8 cellular contexts compared by ENCODE assay signal in the genomic region with DNA sequence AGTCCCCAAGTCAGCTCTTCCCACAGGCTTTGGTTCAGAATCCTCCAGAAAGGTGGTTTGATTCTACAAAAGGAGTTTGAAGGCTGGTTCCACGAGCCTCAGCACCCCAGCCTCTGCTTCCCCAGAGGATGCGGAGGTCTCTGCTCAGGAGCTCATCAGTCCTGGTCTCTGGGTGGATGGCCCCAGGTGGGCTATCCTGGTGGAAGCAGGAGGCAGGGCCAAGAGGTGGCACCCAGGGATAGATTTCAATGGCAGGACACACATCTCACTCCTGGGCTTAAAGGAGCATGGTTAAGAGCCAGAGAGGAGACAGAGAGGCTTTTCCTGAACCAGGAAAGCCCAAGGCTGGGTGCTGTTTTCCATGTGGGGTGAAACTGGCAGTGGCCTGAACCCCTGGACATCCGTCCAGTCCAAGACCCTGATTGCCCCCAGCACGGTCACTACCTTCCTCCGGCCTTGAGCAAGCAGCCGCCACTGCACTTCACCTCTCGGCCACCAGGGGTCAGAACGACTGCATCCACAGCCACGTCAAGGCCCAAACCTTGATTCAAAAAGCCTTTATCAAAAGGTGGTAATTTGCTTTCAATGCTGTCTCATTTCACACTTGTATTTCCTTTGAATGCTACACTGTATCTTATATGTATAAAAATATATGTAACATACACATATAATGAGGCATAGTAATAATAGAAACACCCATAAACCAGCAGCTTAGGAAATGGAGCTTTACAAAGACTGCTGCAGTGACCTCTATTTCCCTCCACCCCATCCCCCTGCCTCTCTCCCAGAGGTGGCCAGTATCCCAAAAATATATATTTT. TPM values are rescaled to one million over a fixed set of nuclear protein-coding genes. Genes with fewer than 3 reads are reported as not detected.
DNase-seq lines count a peak whose midpoint lies in the region; ATAC-seq and TF ChIP-seq lines count a peak whose summit lies in the region.

No MANE protein-coding gene starts in this region.

- no peaks in the 10 kb centered on the region for H3K9me3 Mint-ChIP-seq in CD4-positive, CD25-positive, alpha-beta regulatory T cell
- H3K9me3 Mint-ChIP-seq in activated T-cell treated with anti-CD3 and anti-CD28 coated beads, Interleukin-2, amount 50 U/mL, for 4 hours, result no peaks in the 10 kb centered on the region
- no peaks in the 10 kb centered on the region for H3K9me3 Mint-ChIP-seq in natural killer cell treated with Interleukin-12 subunit alpha and Interleukin-12 subunit beta and Interleukin-15 and Interleukin-18, amount 100 ng/mL, for 72 hours

- H3K4me2 ChIP-seq in OCI-LY7 (ENCODE audit: low read length), result no peak overlapping the region

- 1 to 4% methylated on average over 7 of the region's 9 CpGs for WGBS in esophagus squamous epithelium, 2 donors

- H3K27me3 ChIP-seq in CD4-positive, CD25-positive, alpha-beta regulatory T cell (ENCODE audit: control insufficient read depth, insufficient read depth, low read length), result no peaks in the 10 kb centered on the region
- peaks cover 0 to 14% (median 0%) of the 10 kb centered on the region in 4 donors for H3K27me3 ChIP-seq in esophagus squamous epithelium

- no peak overlapping the region for H3K4me3 ChIP-seq in CD4-positive, CD25-positive, alpha-beta regulatory T cell (ENCODE audit: low read depth, low read length)
- H3K4me3 ChIP-seq in HFF-Myc (replicated peaks; ENCODE audit: low read depth, low read length) (no peak overlapping the region), OCI-LY7 (ENCODE audit: low read depth, low read length, poor library complexity, severe bottlenecking) (no peak overlapping the region), esophagus squamous epithelium (no peak overlapping the region)

- H3K36me3 Mint-ChIP-seq in CD4-positive, CD25-positive, alpha-beta regulatory T cell, result no peaks in the 10 kb centered on the region
- no peaks in the 10 kb centered on the region for H3K36me3 Mint-ChIP-seq in activated T-cell treated with anti-CD3 and anti-CD28 coated beads, Interleukin-2, amount 50 U/mL, for 4 hours (ENCODE audit: insufficient read depth)
- H3K36me3 Mint-ChIP-seq in natural killer cell treated with Interleukin-12 subunit alpha and Interleukin-12 subunit beta and Interleukin-15 and Interleukin-18, amount 100 ng/mL, for 72 hours, result no peaks in the 10 kb centered on the region

- no peak overlapping the region for H3K27ac Mint-ChIP-seq in CD4-positive, CD25-positive, alpha-beta regulatory T cell
- H3K27ac Mint-ChIP-seq in natural killer cell treated with Interleukin-12 subunit alpha and Interleukin-12 subunit beta and Interleukin-15 and Interleukin-18, amount 100 ng/mL, for 72 hours, result no peak overlapping the region

- H3K4me1 Mint-ChIP-seq in CD4-positive, CD25-positive, alpha-beta regulatory T cell, result peaks cover 0 to 12% (median 3%) of the 10 kb centered on the region in 4 donors
- H3K4me1 Mint-ChIP-seq in activated T-cell treated with anti-CD3 and anti-CD28 coated beads, Interleukin-2, amount 50 U/mL, for 4 hours (ENCODE audit: low read depth), result peaks cover 1% of the 10 kb centered on the region
- H3K4me1 Mint-ChIP-seq in natural killer cell treated with Interleukin-12 subunit alpha and Interleukin-12 subunit beta and Interleukin-15 and Interleukin-18, amount 100 ng/mL, for 72 hours (ENCODE audit: low read depth in 2 of 2), result no peaks in the 10 kb centered on the region

- BruUV-seq in OCI-LY7 (replicated peaks; lab: Mats Ljungman, UMichigan), result no TSS peak

- no peak overlapping the region for H2AFZ ChIP-seq in OCI-LY7 (ENCODE audit: low read length)

- POLR2A ChIA-PET in OCI-LY7 (lab: Charles Lee), result interaction anchor here (0.6 to 1.5 kb wide), 2 partner anchors 10 to 201 kb away, joined by 4 read pairs; no protein-coding TSS in a partner anchor

- H3K79me2 ChIP-seq in OCI-LY7 (ENCODE audit: insufficient read depth, low read depth, low read length), result no peaks in the 10 kb centered on the region

- no peaks in the 10 kb centered on the region for H3K9me3 ChIP-seq in CD4-positive, CD25-positive, alpha-beta regulatory T cell (ENCODE audit: control insufficient read depth in 2 of 2, low read length in 2 of 2)
- H3K9me3 ChIP-seq in OCI-LY7 (ENCODE audit: low read length) (no peaks in the 10 kb centered on the region), esophagus squamous epithelium (no peaks in the 10 kb centered on the region)

- H3K9me2 ChIP-seq in OCI-LY7 (ENCODE audit: insufficient read depth, low read length), result no peaks in the 10 kb centered on the region

- peaks cover 12% of the 10 kb centered on the region for H3K27me3 Mint-ChIP-seq in CD4-positive, CD25-positive, alpha-beta regulatory T cell
- H3K27me3 Mint-ChIP-seq in activated T-cell treated with anti-CD3 and anti-CD28 coated beads, Interleukin-2, amount 50 U/mL, for 4 hours (ENCODE audit: low read depth), result no peaks in the 10 kb centered on the region
- peaks cover 0 to 2% of the 10 kb centered on the region in 2 donors for H3K27me3 Mint-ChIP-seq in natural killer cell treated with Interleukin-12 subunit alpha and Interleukin-12 subunit beta and Interleukin-15 and Interleukin-18, amount 100 ng/mL, for 72 hours

- peak; percentile 70 to 84 (median 80) for DNase-seq in CD4-positive, CD25-positive, alpha-beta regulatory T cell
- DNase-seq in HFF-Myc (ENCODE audit: extremely low read depth, low read depth), result no peak
- peak; percentile 67 for DNase-seq in OCI-LY7 (ENCODE audit: low spot score)
- peak; percentile 84 for DNase-seq in activated T-cell treated with anti-CD3 and anti-CD28 coated beads, Interleukin-2, amount 50 U/mL, for 4 hours
- no peak for DNase-seq in esophagus squamous epithelium (lab: John Stamatoyannopoulos, UW)
- DNase-seq in natural killer cell treated with Interleukin-12 subunit alpha and Interleukin-12 subunit beta and Interleukin-15 and Interleukin-18, amount 100 ng/mL, for 72 hours (ENCODE audit: low spot score), result peak; percentile 76
- DNase-seq in stimulated activated naive CD4-positive, alpha-beta T cell treated with Interleukin-2 at 50 U/mL for 16 hours (lab: John Stamatoyannopoulos, UW), result peak; percentile 74

- CTCF ChIA-PET in OCI-LY7 (lab: Charles Lee; ENCODE audit: unreplicated experiment), result interaction anchor here (0.8 to 1.1 kb wide), 3 partner anchors 103 to 209 kb away, joined by 3 to 4 read pairs (median 3); no protein-coding TSS in a partner anchor

- H3K36me3 ChIP-seq in CD4-positive, CD25-positive, alpha-beta regulatory T cell (ENCODE audit: control insufficient read depth, insufficient read depth, low read length), result no peaks in the 10 kb centered on the region
- no peaks in the 10 kb centered on the region for H3K36me3 ChIP-seq in OCI-LY7 (ENCODE audit: insufficient read depth, low read length)
- no peaks in the 10 kb centered on the region for H3K36me3 ChIP-seq in esophagus squamous epithelium

- peak; percentile 78 to 79 for ATAC-seq in CD4-positive, CD25-positive, alpha-beta regulatory T cell (ENCODE audit: low read depth in 2 of 2)
- ATAC-seq in activated T-cell treated with anti-CD3 and anti-CD28 coated beads, Interleukin-2, amount 50 U/mL, for 4 hours, result peak; percentile 65 to 84
- ATAC-seq in natural killer cell treated with Interleukin-12 subunit alpha and Interleukin-12 subunit beta and Interleukin-15 and Interleukin-18, amount 100 ng/mL, for 72 hours, result peak; percentile 73 to 83
- no peak for ATAC-seq in GM18867 (IDR thresholded peaks at IDR 0.05; ENCODE audit: unreplicated experiment)

- H4K20me1 ChIP-seq in OCI-LY7 (ENCODE audit: insufficient read depth, low read length), result no peaks in the 10 kb centered on the region

- H3K4me3 Mint-ChIP-seq in CD4-positive, CD25-positive, alpha-beta regulatory T cell, result no peak overlapping the region
- H3K4me3 Mint-ChIP-seq in activated T-cell treated with anti-CD3 and anti-CD28 coated beads, Interleukin-2, amount 50 U/mL, for 4 hours, result no peak overlapping the region
- H3K4me3 Mint-ChIP-seq in natural killer cell treated with Interleukin-12 subunit alpha and Interleukin-12 subunit beta and Interleukin-15 and Interleukin-18, amount 100 ng/mL, for 72 hours, result no peak overlapping the region

- intact Hi-C loops in OCI-LY7 (cut with micrococcal nuclease; ENCODE audit: unreplicated experiment) (loop anchor here (1.0 kb wide), 2 partner anchors 103 to 209 kb away; no protein-coding TSS in a partner anchor), esophagus squamous epithelium (cut with DNase I) (loop anchor here (2.0 to 5.0 kb wide), 2 partner anchors 103 to 208 kb away; no protein-coding TSS in a partner anchor)

- TF ChIP-seq CTCF in HFF-Myc (IDR thresholded peaks at IDR 0.05; ENCODE audit: low read depth, low read length, missing control alignments) (peak; percentile 97), OCI-LY7 (conservative IDR thresholded peaks at IDR 0.05; ENCODE audit: low read length) (peak; percentile 96), esophagus squamous epithelium (IDR thresholded peaks at IDR 0.05) (peak; percentile 96 to 100 (median 98))

- no peak for TF ChIP-seq POLR2A in esophagus squamous epithelium (IDR thresholded peaks at IDR 0.05)

- no peaks in the 10 kb centered on the region for H3K4me1 ChIP-seq in CD4-positive, CD25-positive, alpha-beta regulatory T cell (ENCODE audit: control insufficient read depth, insufficient read depth, low read length, poor library complexity, severe bottlenecking)
- no peaks in the 10 kb centered on the region for H3K4me1 ChIP-seq in OCI-LY7 (ENCODE audit: insufficient read depth, low read length, poor library complexity, severe bottlenecking)
- peaks cover 0 to 6% (median 0%) of the 10 kb centered on the region in 3 donors for H3K4me1 ChIP-seq in esophagus squamous epithelium

- H3K27ac ChIP-seq in CD4-positive, CD25-positive, alpha-beta regulatory T cell (ENCODE audit: insufficient read depth, low read length, poor library complexity, severe bottlenecking), result no peak overlapping the region
- no peak overlapping the region for H3K27ac ChIP-seq in OCI-LY7 (ENCODE audit: low read depth, low read length, poor library complexity, severe bottlenecking)
- no peak overlapping the region for H3K27ac ChIP-seq in esophagus squamous epithelium

RNA-seq across cellular contexts. Expression of a gene that starts 19.3 kb away (rescaled TPM):
- 4.0 TPM for total RNA-seq in CD4-positive, CD25-positive, alpha-beta regulatory T cell
- 10 to 100 TPM; 35.5 to 88.9 (median 72.3) TPM for polyA plus RNA-seq in CD4-positive, CD25-positive, alpha-beta regulatory T cell
- not detected in 2 replicates for total RNA-seq in OCI-LY7 (2014; rRNA removed; shearing (Covaris generic))
- total RNA-seq in OCI-LY7 (2022) (not detected in 2 replicates), esophagus squamous epithelium (under 1 TPM in 2 of 4 donors, not detected in 2; 0.19 to 0.95 TPM)
- total RNA-seq in activated T-cell treated with anti-CD3 and anti-CD28 coated beads, Interleukin-2, amount 50 U/mL, for 4 hours, result under 1 TPM; 0.63 to 0.66 (median 0.63) TPM
- total RNA-seq in natural killer cell treated with Interleukin-12 subunit alpha and Interleukin-12 subunit beta and Interleukin-15 and Interleukin-18, amount 100 ng/mL, for 72 hours, result 1 to 10 TPM in 1 of 2 donors, under 1 TPM in 1; 0.14 to 1.5 TPM

RNA-seq across cellular contexts. Expression of a gene that starts 32.6 kb away (rescaled TPM):
- not detected for total RNA-seq in CD4-positive, CD25-positive, alpha-beta regulatory T cell
- not detected for polyA plus RNA-seq in CD4-positive, CD25-positive, alpha-beta regulatory T cell
- not detected in 2 replicates for total RNA-seq in OCI-LY7 (2014; rRNA removed; shearing (Covaris generic))
- total RNA-seq in OCI-LY7 (2022) (not detected in 2 replicates), esophagus squamous epithelium (10 to 100 TPM in 1 of 4 donors, 1 to 10 TPM in 2, under 1 TPM in 1; 0.61 to 27.7 (median 2.1) TPM)
- under 1 TPM in 2 of 3 donors, not detected in 1; 0.16 to 0.38 TPM for total RNA-seq in activated T-cell treated with anti-CD3 and anti-CD28 coated beads, Interleukin-2, amount 50 U/mL, for 4 hours
- not detected for total RNA-seq in natural killer cell treated with Interleukin-12 subunit alpha and Interleukin-12 subunit beta and Interleukin-15 and Interleukin-18, amount 100 ng/mL, for 72 hours

RNA-seq across cellular contexts. Expression of a gene that starts 46.9 kb away (rescaled TPM):
- total RNA-seq in CD4-positive, CD25-positive, alpha-beta regulatory T cell, result 1.6 TPM
- under 1 TPM in 3 of 4 donors, not detected in 1; 0.08 to 0.34 (median 0.25) TPM for polyA plus RNA-seq in CD4-positive, CD25-positive, alpha-beta regulatory T cell
- not detected in 2 replicates for total RNA-seq in OCI-LY7 (2014; rRNA removed; shearing (Covaris generic))
- total RNA-seq in OCI-LY7 (2022) (not detected in 2 replicates), esophagus squamous epithelium (under 1 TPM in 2 of 4 donors, not detected in 2; 0.04 to 0.19 TPM)
- not detected for total RNA-seq in activated T-cell treated with anti-CD3 and anti-CD28 coated beads, Interleukin-2, amount 50 U/mL, for 4 hours
- under 1 TPM in 1 of 2 donors, not detected in 1; 0.08 TPM for total RNA-seq in natural killer cell treated with Interleukin-12 subunit alpha and Interleukin-12 subunit beta and Interleukin-15 and Interleukin-18, amount 100 ng/mL, for 72 hours

Comparison
In these comparisons a context has a peak if more than half of its experiments do, and no peak if none do; other contexts are left out.
1. DNase-seq: peak in CD4-positive, CD25-positive, alpha-beta regulatory T cell (3 of 3), OCI-LY7 (single experiment), activated T-cell treated with anti-CD3 and anti-CD28 coated beads, Interleukin-2, amount 50 U/mL, for 4 hours (single experiment), natural killer cell treated with Interleukin-12 subunit alpha and Interleukin-12 subunit beta and Interleukin-15 and Interleukin-18, amount 100 ng/mL, for 72 hours (single experiment) and stimulated activated naive CD4-positive, alpha-beta T cell treated with Interleukin-2 at 50 U/mL for 16 hours (single experiment); none in HFF-Myc (single experiment) and esophagus squamous epithelium (single experiment).
2. Peak in every context shown above with its lines, with median percentiles within 50 percentile points of each other: CTCF ChIP-seq.